In the genomic region with DNA sequence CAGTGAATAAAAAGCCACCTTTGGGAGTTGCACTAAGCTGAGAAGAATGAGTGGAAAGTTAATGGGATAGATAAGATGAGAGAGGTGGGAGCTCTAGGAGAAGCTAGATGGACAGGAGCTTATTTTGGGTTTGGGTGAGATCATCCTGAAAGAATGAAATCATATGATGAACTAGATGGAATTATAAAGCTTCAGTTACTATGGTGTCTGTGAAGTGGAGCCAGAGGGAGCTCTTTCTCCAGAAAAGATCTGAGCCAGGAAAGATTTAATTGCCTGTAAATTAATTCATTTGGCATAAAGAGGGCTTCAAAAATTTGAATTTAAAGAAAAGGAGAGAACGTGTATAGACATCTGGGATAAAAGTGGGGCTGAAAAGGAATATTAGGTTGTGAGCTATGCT, we compare ENCODE assay signal across 14 cellular contexts. TPM values are rescaled to one million over a fixed set of nuclear protein-coding genes. Genes with fewer than 3 reads are reported as not detected.
DNase-seq lines count a peak whose midpoint lies in the region; ATAC-seq and TF ChIP-seq lines count a peak whose summit lies in the region.
"Had no signal": no experiment of that assay in that cellular context is flagged by ENCODE, and none has a peak within 500 bp of the region (broad histone marks: within the 10 kb centered on the region; RNA-seq: fewer than 3 reads in every experiment).

No MANE protein-coding gene starts in this region.

- in situ Hi-C loops in IMR-90 (cut with MboI; ENCODE audit: low sequenced_read_pairs), result no loop called here

- no peak overlapping the region for H3K56ac ChIP-seq in IMR-90 (ENCODE audit: extremely low read depth, insufficient read depth, low read length)

- H3K9me3 Mint-ChIP-seq in CD4-positive, alpha-beta T cell, result no peaks in the 10 kb centered on the region

- no peak overlapping the region for H3K4me2 ChIP-seq in IMR-90 (ENCODE audit: low read depth, low read length)

- H3K36me3 ChIP-seq in IMR-90 (ENCODE audit: control insufficient read depth, insufficient read depth, low read length) (no peaks in the 10 kb centered on the region), vagina (no peaks in the 10 kb centered on the region)
- H3K36me3 ChIP-seq: lower lobe of right lung had no signal

- H3K9ac ChIP-seq in IMR-90 (ENCODE audit: low read depth, low read length), result no peak overlapping the region

- no peak overlapping the region for H3K23ac ChIP-seq in IMR-90 (ENCODE audit: low read depth, low read length)

- no peak overlapping the region for H2AFZ ChIP-seq in IMR-90 (replicated peaks; ENCODE audit: low read length, poor library complexity)

- dilution Hi-C loops in IMR-90 (cut with HindIII; ENCODE audit: low sequenced_read_pairs, unreplicated experiment), result no loop called here

- H3K14ac ChIP-seq in IMR-90 (replicated peaks; ENCODE audit: low read depth, low read length), result no peak overlapping the region

- H3K4me1 ChIP-seq in IMR-90 (ENCODE audit: control insufficient read depth, insufficient read depth, low read length) (no peaks in the 10 kb centered on the region), vagina (no peaks in the 10 kb centered on the region)
- H3K4me1 ChIP-seq: lower lobe of right lung had no signal

- TF ChIP-seq POLR2A in IMR-90 (IDR thresholded peaks at IDR 0.05; ENCODE audit: low read depth, low read length) (no peak), vagina (IDR thresholded peaks at IDR 0.05) (no peak)

- no peaks in the 10 kb centered on the region for H3K27me3 ChIP-seq in CD4-positive, alpha-beta T cell (ENCODE audit: control insufficient read depth, insufficient read depth, low read length)
- H3K27me3 ChIP-seq in IMR-90 (ENCODE audit: control insufficient read depth, insufficient read depth, low read length) (peaks cover 6% of the 10 kb centered on the region; the same call in 1 of the 2 replicates), vagina (no peaks in the 10 kb centered on the region)

- no peaks in the 10 kb centered on the region for H4K20me1 ChIP-seq in IMR-90 (ENCODE audit: insufficient read depth, low read length)

- no peak overlapping the region for H3K4me3 Mint-ChIP-seq in CD4-positive, alpha-beta T cell

- BruUV-seq in IMR-90 (replicated peaks; lab: Mats Ljungman, UMichigan), result no TSS peak

- no peak overlapping the region for H2AK5ac ChIP-seq in IMR-90 (ENCODE audit: low read depth, low read length)

- H3K4me3 ChIP-seq in IMR-90 (ENCODE audit: insufficient read depth, low read depth, low read length) (no peak overlapping the region), vagina (no peak overlapping the region)
- H3K4me3 ChIP-seq: coronary artery, lower lobe of right lung had no signal

- no peak overlapping the region for H4K5ac ChIP-seq in IMR-90 (ENCODE audit: low read depth, low read length)

- no peak overlapping the region for H2AK9ac ChIP-seq in IMR-90 (replicated peaks; ENCODE audit: low read depth, low read length, poor library complexity)

- ATAC-seq in CD4-positive, alpha-beta T cell (ENCODE audit: poor library complexity), result no peak
- peak; percentile 46; the same call in 1 of the 2 replicates for ATAC-seq in IMR-90 (ENCODE audit: low read depth)
- ATAC-seq in GM18520 (IDR thresholded peaks at IDR 0.05; ENCODE audit: unreplicated experiment), result no peak
- no peak for ATAC-seq in HG02938 (IDR thresholded peaks at IDR 0.05; ENCODE audit: unreplicated experiment)
- no peak for ATAC-seq in GM21515 (IDR thresholded peaks at IDR 0.05; ENCODE audit: unreplicated experiment)
- ATAC-seq: lower lobe of right lung had no signal

- no peak overlapping the region for H2BK15ac ChIP-seq in IMR-90 (ENCODE audit: low read depth, low read length)

- H3K79me1 ChIP-seq in IMR-90 (ENCODE audit: low read depth in 1 of 2, low read length in 2 of 2), result no peaks in the 10 kb centered on the region

- no peak overlapping the region for H4K8ac ChIP-seq in IMR-90 (ENCODE audit: low read depth in 2 of 2, low read length in 2 of 2)

- no peak for DNase-seq in CD4-positive, alpha-beta T cell
- peak; percentile 23 for DNase-seq in IMR-90
- peak in 3 of 61 donors; percentile 17 to 56 (median 32) for DNase-seq in caudate nucleus (lab: John Stamatoyannopoulos, UW)
- peak; percentile 2 for DNase-seq in midbrain (lab: John Stamatoyannopoulos, UW)
- DNase-seq in vagina (ENCODE audit: extremely low spot score in 2 of 2), result no peak
- DNase-seq: DMS153; lower lobe of right lung; NCI-H446 treated with DMSO at 0.1 percent for 48 hours; SHP77 treated with DMSO at 0.1 percent for 48 hours; stimulated activated CD4-positive, alpha-beta T cell treated with anti-CD3 and anti-CD28 coated beads, Interleukin-2, amount 100 ng/mL, for 48 hours had no signal

- peak; percentile 56 for TF ChIP-seq CTCF in CD4-positive, alpha-beta T cell (IDR thresholded peaks at IDR 0.05)
- TF ChIP-seq CTCF in IMR-90 (conservative IDR thresholded peaks at IDR 0.05; ENCODE audit: low read depth, low read length), result peak; percentile 48
- TF ChIP-seq CTCF in vagina (IDR thresholded peaks at IDR 0.05), result no peak

- no peak overlapping the region for H3K4ac ChIP-seq in IMR-90 (ENCODE audit: low read depth, low read length)

- peaks cover 20% of the 10 kb centered on the region for H3K4me1 Mint-ChIP-seq in CD4-positive, alpha-beta T cell (ENCODE audit: low read depth)

- 71% methylated on average over 1 of the region's 1 CpG; no CpG with 5 or more reads in 1 of the 2 experiments for WGBS in IMR-90 (ENCODE audit: extremely low coverage in 2 of 2, insufficient read length in 1 of 2), 2 experiments

- no peaks in the 10 kb centered on the region for H3K9me3 ChIP-seq in CD4-positive, alpha-beta T cell (ENCODE audit: control insufficient read depth, low read length)
- no peaks in the 10 kb centered on the region for H3K9me3 ChIP-seq in IMR-90 (ENCODE audit: control insufficient read depth, insufficient read depth, low read length)
- no peaks in the 10 kb centered on the region for H3K9me3 ChIP-seq in vagina
- H3K9me3 ChIP-seq: lower lobe of right lung had no signal

- TF ChIP-seq RAD21 in IMR-90 (IDR thresholded peaks at IDR 0.05; ENCODE audit: low read length), result peak; percentile 42

- POLR2A ChIA-PET in CD4-positive, alpha-beta T cell (lab: Charles Lee), result interaction anchor here (0.5 to 1.3 kb wide), 8 partner anchors 123 to 399 kb away, joined by 3 to 10 read pairs (median 3); no protein-coding TSS in a partner anchor
- POLR2A ChIA-PET in IMR-90 (lab: Charles Lee; ENCODE audit: unreplicated experiment), result no interaction called here

- H2BK5ac ChIP-seq in IMR-90 (ENCODE audit: low read depth, low read length, poor library complexity, severe bottlenecking), result no peak overlapping the region

- H3K27ac Mint-ChIP-seq in CD4-positive, alpha-beta T cell, result no peak overlapping the region

- H3K9me1 ChIP-seq in IMR-90 (ENCODE audit: insufficient read depth, low read length), result no peaks in the 10 kb centered on the region

- no peak overlapping the region for H4K91ac ChIP-seq in IMR-90 (ENCODE audit: insufficient read depth, low read depth, low read length)

- no peak overlapping the region for H3K18ac ChIP-seq in IMR-90 (ENCODE audit: low read depth, low read length)

- H3K36me3 Mint-ChIP-seq in CD4-positive, alpha-beta T cell (ENCODE audit: low read depth), result no peaks in the 10 kb centered on the region

- CTCF ChIA-PET in CD4-positive, alpha-beta T cell (lab: Charles Lee), result interaction anchor here (0.7 to 1.5 kb wide), 4 partner anchors 9 to 399 kb away, joined by 3 read pairs; partner anchors contain the start of gene DNAH6
- CTCF ChIA-PET in IMR-90 (lab: Yijun Ruan, JAX), result interaction anchor here (0.6 to 1.1 kb wide), 6 partner anchors 10 to 503 kb away, joined by 3 to 4 read pairs (median 3); partner anchors contain the start of gene DNAH6

- intact Hi-C loops in CD4-positive, alpha-beta T cell (cut with DNase I, micrococcal nuclease), result no loop called here
- intact Hi-C loops in IMR-90 (cut with micrococcal nuclease), result no loop called here
- intact Hi-C loops in vagina (cut with DNase I), result no loop called here

- H2BK20ac ChIP-seq in IMR-90 (ENCODE audit: low read depth, low read length), result no peak overlapping the region

- no peak overlapping the region for H3K27ac ChIP-seq in CD4-positive, alpha-beta T cell (ENCODE audit: low read depth, low read length)
- H3K27ac ChIP-seq in IMR-90 (ENCODE audit: insufficient read depth, low read length) (no peak overlapping the region), caudate nucleus (ENCODE audit: low read depth, low read length) (peak overlapping the region; percentile 82), vagina (no peak overlapping the region)
- H3K27ac ChIP-seq: lower lobe of right lung had no signal

- no peaks in the 10 kb centered on the region for H3K27me3 Mint-ChIP-seq in CD4-positive, alpha-beta T cell

- H2BK120ac ChIP-seq in IMR-90 (ENCODE audit: low read depth, low read length), result no peak overlapping the region

TF ChIP-seq in IMR-90, 13 proteins besides CTCF, POLR2A, EP300 and RAD21:
- TF ChIP-seq NFE2L2 (IDR thresholded peaks at IDR 0.05; ENCODE audit: low read depth, low read length) (no peak), SMC3 (IDR thresholded peaks at IDR 0.05; ENCODE audit: low read depth, low read length) (peak; percentile 43), MAZ (IDR thresholded peaks at IDR 0.05; ENCODE audit: borderline replicate concordance, low read depth, low read length) (no peak), RCOR1 (IDR thresholded peaks at IDR 0.05; ENCODE audit: insufficient replicate concordance, low read length) (no peak)
- TF ChIP-seq, protein P1, sequence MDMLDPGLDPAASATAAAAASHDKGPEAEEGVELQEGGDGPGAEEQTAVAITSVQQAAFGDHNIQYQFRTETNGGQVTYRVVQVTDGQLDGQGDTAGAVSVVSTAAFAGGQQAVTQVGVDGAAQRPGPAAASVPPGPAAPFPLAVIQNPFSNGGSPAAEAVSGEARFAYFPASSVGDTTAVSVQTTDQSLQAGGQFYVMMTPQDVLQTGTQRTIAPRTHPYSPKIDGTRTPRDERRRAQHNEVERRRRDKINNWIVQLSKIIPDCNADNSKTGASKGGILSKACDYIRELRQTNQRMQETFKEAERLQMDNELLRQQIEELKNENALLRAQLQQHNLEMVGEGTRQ (IDR thresholded peaks at IDR 0.05; ENCODE audit: low read depth, low read length), result no peak

RNA-seq across cellular contexts. Expression of gene DNAH6, which starts 10.3 kb away (rescaled TPM):
- total RNA-seq in CD4-positive, alpha-beta T cell, result 1 to 10 TPM in 1 of 2 experiments, under 1 TPM in 1; 0.59 to 1.2 TPM
- under 0.01 TPM in 2 replicates for total RNA-seq in IMR-90 (2012; rRNA removed)
- 0.07 and 0.09 TPM in 2 replicates for polyA plus RNA-seq in IMR-90 (2012; rRNA removed)
- polyA plus RNA-seq in IMR-90 (2012; cell fraction: cytosol; rRNA removed), result not detected in 2 replicates
- polyA plus RNA-seq in IMR-90 (2012; cell fraction: nucleus; rRNA removed; ENCODE audit: low replicate concordance), result under 0.01 and 0.05 TPM in 2 replicates
- 0.49 TPM for total RNA-seq in vagina

Comparison
In these comparisons a context has a peak if more than half of its experiments do, and no peak if none do; other contexts are left out.
1. DNase-seq: peak in IMR-90 (single experiment) and midbrain (single experiment); none in CD4-positive, alpha-beta T cell (0 of 10) and vagina (0 of 2).
2. CTCF ChIP-seq: peak in CD4-positive, alpha-beta T cell (single experiment) and IMR-90 (single experiment); none in vagina (0 of 3).